Comparison of ENCODE assay signal across 23 cellular contexts in the genomic region with DNA sequence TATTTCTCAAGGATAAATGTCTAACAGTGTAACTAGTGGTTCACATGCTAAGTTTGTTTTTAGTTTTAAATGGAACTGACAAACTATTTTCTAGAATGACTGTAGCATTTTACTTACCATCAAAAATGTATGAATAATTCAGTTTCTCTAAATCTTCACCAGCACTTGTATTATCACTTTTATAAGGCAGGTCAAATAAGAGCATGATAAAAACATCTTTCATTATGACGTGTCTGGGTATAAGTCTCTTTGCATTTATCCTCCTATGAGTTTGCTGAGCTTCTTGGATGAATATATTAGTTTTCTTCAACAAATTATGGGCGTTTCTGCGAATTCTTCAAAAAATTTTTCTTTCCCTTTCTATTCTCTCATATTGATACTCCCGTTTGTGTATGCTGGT.
"Had no signal": no experiment of that assay in that cellular context is flagged by ENCODE, and none has a peak within 500 bp of the region (broad histone marks: within the 10 kb centered on the region; RNA-seq: fewer than 3 reads in every experiment).

No MANE protein-coding gene starts in this region.

- H3K4me3 ChIP-seq: MG63, SJCRH30 had no signal

- H3K9me3 Mint-ChIP-seq: T-cell had no signal

- H3K9me3 ChIP-seq: MG63, SJCRH30 had no signal

- H3K27me3 ChIP-seq: MG63, SJCRH30 had no signal

- ATAC-seq: Right ventricle myocardium inferior, SK-N-SH treated with all-trans-retinoic acid at 6 μM for 48 hours, T-cell had no signal

- H3K27ac ChIP-seq: HL-60, SJCRH30 had no signal

- H3K27me3 Mint-ChIP-seq: T-cell had no signal

- H3K36me3 ChIP-seq: MG63, SJCRH30 had no signal

- DNase-seq: Karpas-422, KG1, MG63, NCI-H1092, NCI-H1105 treated with DMSO at 0.1 percent for 48 hours, NCI-H1417 treated with DMSO at 0.1 percent for 48 hours, NCI-H146, NCI-H1694 treated with DMSO at 0.1 percent for 48 hours, NCI-H2029, NCI-H2081 treated with DMSO at 0.1 percent for 48 hours, NCI-H2171, NCI-H226, NCI-H446, NCI-H510A, NCI-H524 treated with DMSO at 0.1 percent for 48 hours, NCI-H69, NCI-H774, SHP77 treated with DMSO at 0.1 percent for 48 hours, SJCRH30, T-cell had no signal

- H3K4me3 Mint-ChIP-seq: T-cell had no signal

- H3K4me1 ChIP-seq: SJCRH30 had no signal
